1 cellular context compared by ENCODE assay signal in genomic region chr7:43077732-43078391, GRCh38.
TF ChIP-seq lines count a peak whose summit lies in the region.

No MANE protein-coding gene starts in this region.

TF ChIP-seq in K562, 482 proteins besides CTCF, POLR2A, EP300 and RAD21 (continued from another document):
- TF ChIP-seq CHD7 (IDR thresholded peaks at IDR 0.05; ENCODE audit: low read depth, low read length) = no peak
